In the genomic region with DNA sequence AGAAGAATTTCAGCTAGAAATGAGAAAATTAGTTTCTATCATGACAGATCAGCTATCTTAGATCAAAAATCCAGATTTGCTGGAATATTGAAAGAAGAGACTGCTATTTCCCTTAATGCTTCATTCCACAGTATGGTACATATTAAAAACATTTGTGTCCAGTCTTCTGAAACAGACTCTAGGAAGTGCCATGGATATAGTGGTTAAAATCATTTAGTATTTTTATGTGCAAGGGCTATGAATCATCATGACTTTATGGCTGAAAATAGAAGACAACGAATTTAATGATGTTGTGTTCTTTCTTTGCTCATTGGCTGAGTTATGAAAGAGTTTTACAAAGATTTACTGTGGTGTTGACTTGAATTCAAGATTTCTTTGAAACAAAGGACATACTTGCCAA, we compare ENCODE assay signal across 15 cellular contexts.
DNase-seq lines count a peak whose midpoint lies in the region; ATAC-seq and TF ChIP-seq lines count a peak whose summit lies in the region.
"Had no signal": no experiment of that assay in that cellular context is flagged by ENCODE, and none has a peak within 500 bp of the region (broad histone marks: within the 10 kb centered on the region; RNA-seq: fewer than 3 reads in every experiment).

No MANE protein-coding gene starts in this region.

- H3K27ac ChIP-seq in Karpas-422 (ENCODE audit: low read length): no peak overlapping the region
- H3K27ac ChIP-seq: brain microvascular endothelial cell, VCaP had no signal

- H2AFZ ChIP-seq in Karpas-422 (ENCODE audit: low read length): no peak overlapping the region

- intact Hi-C loops in sciatic nerve (cut with DNase I): loop anchor here (10.0 kb wide), 1 partner anchor 427 kb away; no protein-coding TSS in a partner anchor

- no peaks in the 10 kb centered on the region for H3K9me3 ChIP-seq in Karpas-422 (ENCODE audit: low read length)
- H3K9me3 ChIP-seq: tibial nerve had no signal

- H3K36me3 ChIP-seq in Karpas-422 (ENCODE audit: insufficient read depth, low read length): no peaks in the 10 kb centered on the region
- H3K36me3 ChIP-seq: brain microvascular endothelial cell, tibial nerve had no signal

- H3K4me3 ChIP-seq in epithelial cell of esophagus (ENCODE audit: low read length): no peak overlapping the region
- no peak overlapping the region for H3K4me3 ChIP-seq in Karpas-422 (ENCODE audit: low read length)
- H3K4me3 ChIP-seq: tibial nerve had no signal

- 0 out of 2 replicates have a peak, but pooled peaks cover 5% of the 10 kb centered on the region for H3K27me3 ChIP-seq in Karpas-422 (ENCODE audit: low read length)
- H3K27me3 ChIP-seq: brain microvascular endothelial cell, tibial nerve had no signal

- H4K20me1 ChIP-seq in Karpas-422 (ENCODE audit: insufficient read depth, low read depth, low read length): no peaks in the 10 kb centered on the region

- H3K4me2 ChIP-seq in Karpas-422 (ENCODE audit: low read depth, low read length, poor library complexity, severe bottlenecking): no peak overlapping the region

- H3K4me1 ChIP-seq in Karpas-422 (ENCODE audit: low read length): peaks cover 7% of the 10 kb centered on the region

- ATAC-seq in sciatic nerve: peak; percentile 51
- ATAC-seq in GM21529 (IDR thresholded peaks at IDR 0.05; ENCODE audit: unreplicated experiment): no peak
- ATAC-seq: naive thymus-derived CD8-positive, alpha-beta T cell had no signal

- peak; percentile 75 for DNase-seq in GM04503 (ENCODE audit: low read depth)
- peak; percentile 18 for DNase-seq in RKO (ENCODE audit: low spot score)
- peak; percentile 11 for DNase-seq in epithelial cell of esophagus (ENCODE audit: low read depth)
- DNase-seq in sciatic nerve (ENCODE audit: low spot score): no peak
- DNase-seq in NCI-H2171 treated with DMSO at 0.1 percent for 48 hours (lab: John Stamatoyannopoulos, UW): no peak
- DNase-seq in Karpas-422: no peak
- DNase-seq in C1 segment of cervical spinal cord (lab: John Stamatoyannopoulos, UW): no peak
- DNase-seq: activated gamma-delta T cell treated with Interleukin-2 at 50 U/mL for 16 hours; brain microvascular endothelial cell; hypothalamus; naive thymus-derived CD8-positive, alpha-beta T cell; NCI-H1048 had no signal

- TF ChIP-seq CTCF in epithelial cell of esophagus (IDR thresholded peaks at IDR 0.05; ENCODE audit: insufficient read depth, low read depth, low read length, missing control alignments): no peak

- no peak overlapping the region for H3K9ac ChIP-seq in Karpas-422 (ENCODE audit: low read length)

- no peaks in the 10 kb centered on the region for H3K79me2 ChIP-seq in Karpas-422 (ENCODE audit: low read length)

- no peaks in the 10 kb centered on the region for H3K9me2 ChIP-seq in Karpas-422 (replicated peaks; ENCODE audit: insufficient read depth, low read length)

Comparison
In these comparisons a context has a peak if more than half of its experiments do, and no peak if none do; other contexts are left out.
1. DNase-seq: peak in GM04503 (single experiment), RKO (single experiment) and epithelial cell of esophagus (single experiment); none in sciatic nerve (single experiment), NCI-H2171 treated with DMSO at 0.1 percent for 48 hours (single experiment), Karpas-422 (single experiment) and C1 segment of cervical spinal cord (0 of 14).